Comparison of ENCODE assay signal across 11 cellular contexts in genomic region chr1:226717256-226717909, GRCh38. TPM values are rescaled to one million over a fixed set of nuclear protein-coding genes. Genes with fewer than 3 reads are reported as not detected.
A peak's percentile ranks its signal among the peaks of the same experiment; 100 is the strongest.
DNase-seq lines count a peak whose midpoint lies in the region; ATAC-seq and TF ChIP-seq lines count a peak whose summit lies in the region.
"Had no signal": no experiment of that assay in that cellular context is flagged by ENCODE, and none has a peak within 500 bp of the region (broad histone marks: within the 10 kb centered on the region; RNA-seq: fewer than 3 reads in every experiment).

No MANE protein-coding gene starts in this region.

- H3K4me1 Mint-ChIP-seq in CD14-positive monocyte (peaks cover 59% of the 10 kb centered on the region), neural progenitor cell (peaks cover 34% of the 10 kb centered on the region)
- peaks cover 51% of the 10 kb centered on the region for H3K4me1 Mint-ChIP-seq in activated T-helper 2 cell treated with anti-CD3 and anti-CD28 coated beads, Interferon-gamma antibody, Interleukin-2, Interleukin-4, amounts not matched to agents 10 μg/mL and 5 μg/mL and 100 μg/mL, durations not matched to agents 14 hours and 24 hours and 36 hours (ENCODE audit: low read depth)

- H3K36me3 ChIP-seq in mucosa of descending colon (ENCODE audit: low read depth) (no peaks in the 10 kb centered on the region), neural progenitor cell (no peaks in the 10 kb centered on the region)
- H3K36me3 ChIP-seq: ovary had no signal

- H3K27ac Mint-ChIP-seq in CD14-positive monocyte (peak overlapping the region; percentile 86 to 96 (median 94)), neural progenitor cell (no peak overlapping the region)
- peak overlapping the region; percentile 44 for H3K27ac Mint-ChIP-seq in activated T-helper 2 cell treated with anti-CD3 and anti-CD28 coated beads, Interferon-gamma antibody, Interleukin-2, Interleukin-4, amounts not matched to agents 10 μg/mL and 5 μg/mL and 100 μg/mL, durations not matched to agents 14 hours and 24 hours and 36 hours

- H4K20me1 ChIP-seq in neural progenitor cell (ENCODE audit: low read depth) = no peaks in the 10 kb centered on the region

- H3K4me3 Mint-ChIP-seq in CD14-positive monocyte = peak overlapping the region; percentile 66 to 78
- H3K4me3 Mint-ChIP-seq in activated T-helper 2 cell treated with anti-CD3 and anti-CD28 coated beads, Interferon-gamma antibody, Interleukin-2, Interleukin-4, amounts not matched to agents 10 μg/mL and 5 μg/mL and 100 μg/mL, durations not matched to agents 14 hours and 24 hours and 36 hours (ENCODE audit: low read depth) = no peak overlapping the region
- no peak overlapping the region for H3K4me3 Mint-ChIP-seq in neural progenitor cell

- no peak overlapping the region for H3K4me2 ChIP-seq in neural progenitor cell

- H3F3A ChIP-seq in neural progenitor cell (ENCODE audit: low read depth) = peaks cover 5% of the 10 kb centered on the region

- H3K4me1 ChIP-seq in mucosa of descending colon (ENCODE audit: low read depth) (peaks cover 9% of the 10 kb centered on the region), neural progenitor cell (peaks cover 14% of the 10 kb centered on the region)

- H3K9ac ChIP-seq in neural progenitor cell = no peak overlapping the region

- TF ChIP-seq CTCF in CD14-positive monocyte (IDR thresholded peaks at IDR 0.05) (no peak), mucosa of descending colon (IDR thresholded peaks at IDR 0.05) (no peak), neural progenitor cell (IDR thresholded peaks at IDR 0.05) (no peak)

- H3K4me3 ChIP-seq in mucosa of descending colon = no peak overlapping the region
- H3K4me3 ChIP-seq in neural progenitor cell = no peak overlapping the region
- H3K4me3 ChIP-seq: ovary had no signal

- H3K36me3 Mint-ChIP-seq in CD14-positive monocyte = peaks cover 33 to 40% of the 10 kb centered on the region in 2 donors
- H3K36me3 Mint-ChIP-seq in activated T-helper 2 cell treated with anti-CD3 and anti-CD28 coated beads, Interferon-gamma antibody, Interleukin-2, Interleukin-4, amounts not matched to agents 10 μg/mL and 5 μg/mL and 100 μg/mL, durations not matched to agents 14 hours and 24 hours and 36 hours (ENCODE audit: low read depth) = peaks cover 63% of the 10 kb centered on the region
- H3K36me3 Mint-ChIP-seq in neural progenitor cell = peaks cover 9% of the 10 kb centered on the region

- H3K9me3 ChIP-seq in mucosa of descending colon (peaks cover 3% of the 10 kb centered on the region), neural progenitor cell (ENCODE audit: low read depth) (no peaks in the 10 kb centered on the region)
- H3K9me3 ChIP-seq: ovary had no signal

- no peaks in the 10 kb centered on the region for H3K79me2 ChIP-seq in neural progenitor cell (ENCODE audit: low read depth)

- DNase-seq in CD14-positive monocyte (ENCODE audit: low spot score) (peak; percentile 84), MV-4-11 (lab: John Stamatoyannopoulos, UW) (peak; percentile 94), mucosa of descending colon (no peak), neural progenitor cell (ENCODE audit: low spot score) (no peak), mucosa of gallbladder (ENCODE audit: low spot score) (no peak), NCI-H2227 (lab: John Stamatoyannopoulos, UW; ENCODE audit: unreplicated experiment) (no peak), activated gamma-delta T cell (lab: John Stamatoyannopoulos, UW) (no peak)
- no peak for DNase-seq in activated T-helper 2 cell treated with anti-CD3 and anti-CD28 coated beads, Interferon-gamma antibody, Interleukin-2, Interleukin-4, amounts not matched to agents 10 μg/mL and 5 μg/mL and 100 μg/mL, durations not matched to agents 14 hours and 24 hours and 36 hours (ENCODE audit: low spot score)
- DNase-seq: glutamatergic neuron, NCI-H1436 treated with DMSO at 0.1 percent for 48 hours, ovary had no signal

- intact Hi-C loops in CD14-positive monocyte (cut with micrococcal nuclease) = loop anchor here in 1 of 2 donors (5.0 kb wide), 1 partner anchor 40 kb away; no protein-coding TSS in a partner anchor
- intact Hi-C loops in activated T-helper 2 cell treated with anti-CD3 and anti-CD28 coated beads, Interferon-gamma antibody, Interleukin-2, Interleukin-4, amounts not matched to agents 10 μg/mL and 5 μg/mL and 100 μg/mL, durations not matched to agents 14 hours and 24 hours and 36 hours (cut with micrococcal nuclease) = no loop called here
- intact Hi-C loops in mucosa of descending colon (cut with DNase I, micrococcal nuclease) = no loop called here

- H2AFZ ChIP-seq in neural progenitor cell (replicated peaks) = no peak overlapping the region

- no peaks in the 10 kb centered on the region for H3K27me3 ChIP-seq in neural progenitor cell
- H3K27me3 ChIP-seq: ovary had no signal

- H3K27me3 Mint-ChIP-seq in CD14-positive monocyte (ENCODE audit: low read depth in 3 of 3) (no peaks in the 10 kb centered on the region), neural progenitor cell (ENCODE audit: insufficient read depth, low read depth) (peaks cover 4% of the 10 kb centered on the region)
- H3K27me3 Mint-ChIP-seq in activated T-helper 2 cell treated with anti-CD3 and anti-CD28 coated beads, Interferon-gamma antibody, Interleukin-2, Interleukin-4, amounts not matched to agents 10 μg/mL and 5 μg/mL and 100 μg/mL, durations not matched to agents 14 hours and 24 hours and 36 hours (ENCODE audit: low read depth) = no peaks in the 10 kb centered on the region

- peak; percentile 51 for ATAC-seq in mucosa of descending colon

- H3K9me3 Mint-ChIP-seq in CD14-positive monocyte = peaks cover 4 to 10% (median 5%) of the 10 kb centered on the region in 7 donors
- peaks cover 12% of the 10 kb centered on the region for H3K9me3 Mint-ChIP-seq in activated T-helper 2 cell treated with anti-CD3 and anti-CD28 coated beads, Interferon-gamma antibody, Interleukin-2, Interleukin-4, amounts not matched to agents 10 μg/mL and 5 μg/mL and 100 μg/mL, durations not matched to agents 14 hours and 24 hours and 36 hours
- peaks cover 2% of the 10 kb centered on the region for H3K9me3 Mint-ChIP-seq in neural progenitor cell

- H3K27ac ChIP-seq in neural progenitor cell = no peak overlapping the region
- H3K27ac ChIP-seq: ovary had no signal

RNA-seq across cellular contexts. Expression of gene ITPKB, which starts 21.7 kb away (rescaled TPM):
- 10 to 100 TPM in 1 of 2 donors, 1 to 10 TPM in 1; 7.3 to 10.2 TPM for polyA plus RNA-seq in CD14-positive monocyte
- 27.6 and 30.0 TPM in 2 replicates for total RNA-seq in activated T-helper 2 cell treated with anti-CD3 and anti-CD28 coated beads, Interferon-gamma antibody, Interleukin-2, Interleukin-4, amounts not matched to agents 10 μg/mL and 5 μg/mL and 100 μg/mL, durations not matched to agents 14 hours and 24 hours and 36 hours
- total RNA-seq in mucosa of descending colon (10 to 100 TPM in 2 of 3 donors, 1 to 10 TPM in 1; 9.5 to 90.3 (median 11.7) TPM), neural progenitor cell (ENCODE audit: low replicate concordance) (1.6 and 4.5 TPM in 2 replicates), mucosa of gallbladder (30.6 TPM)

Comparison
In these comparisons a context has a peak if more than half of its experiments do, and no peak if none do; other contexts are left out.
1. DNase-seq: peak in CD14-positive monocyte (single experiment) and MV-4-11 (single experiment); none in activated T-helper 2 cell treated with anti-CD3 and anti-CD28 coated beads, Interferon-gamma antibody, Interleukin-2, Interleukin-4, amounts not matched to agents 10 μg/mL and 5 μg/mL and 100 μg/mL, durations not matched to agents 14 hours and 24 hours and 36 hours (single experiment), mucosa of descending colon (0 of 3), neural progenitor cell (single experiment), mucosa of gallbladder (single experiment), NCI-H2227 (single experiment) and activated gamma-delta T cell (single experiment).
2. H3K4me3 Mint-ChIP-seq: peak in CD14-positive monocyte (2 of 2); none in activated T-helper 2 cell treated with anti-CD3 and anti-CD28 coated beads, Interferon-gamma antibody, Interleukin-2, Interleukin-4, amounts not matched to agents 10 μg/mL and 5 μg/mL and 100 μg/mL, durations not matched to agents 14 hours and 24 hours and 36 hours (single experiment) and neural progenitor cell (single experiment).